Comparison of ENCODE assay signal across 1 cellular context in genomic region chr3:53803816-53804545, GRCh38.
TF ChIP-seq lines count a peak whose summit lies in the region.

No MANE protein-coding gene starts in this region.

TF ChIP-seq in IMR-90, 13 proteins besides CTCF, POLR2A, EP300 and RAD21:
- TF ChIP-seq MAZ (IDR thresholded peaks at IDR 0.05; ENCODE audit: borderline replicate concordance, low read depth, low read length), result no peak
